Comparison of ENCODE assay signal across 20 cellular contexts in genomic region chr10:58212622-58213021, GRCh38. TPM values are rescaled to one million over a fixed set of nuclear protein-coding genes. Genes with fewer than 3 reads are reported as not detected.
DNase-seq lines count a peak whose midpoint lies in the region; ATAC-seq and TF ChIP-seq lines count a peak whose summit lies in the region.
"Had no signal": no experiment of that assay in that cellular context is flagged by ENCODE, and none has a peak within 500 bp of the region (broad histone marks: within the 10 kb centered on the region; RNA-seq: fewer than 3 reads in every experiment).

No MANE protein-coding gene starts in this region.

- no peak overlapping the region for H3K4me3 Mint-ChIP-seq in activated T-cell treated with anti-CD3 and anti-CD28 coated beads, Interleukin-2, amount 50 U/mL, for 24 hours
- H3K4me3 Mint-ChIP-seq in CD4-positive, alpha-beta T cell = peak overlapping the region; percentile 3
- peak overlapping the region in 5 of 10 donors; percentile 18 to 64 (median 41) for H3K4me3 Mint-ChIP-seq in naive thymus-derived CD4-positive, alpha-beta T cell

- peak overlapping the region; percentile 3; the same call in 1 of the 2 replicates for H3K4me2 ChIP-seq in BLaER1

- no peak for TF ChIP-seq CTCF in CD4-positive, alpha-beta T cell (IDR thresholded peaks at IDR 0.05)

- peak; percentile 55 for ATAC-seq in CD4-positive, alpha-beta T cell (ENCODE audit: poor library complexity)
- no peak for ATAC-seq in naive thymus-derived CD4-positive, alpha-beta T cell
- ATAC-seq in GM18858 (IDR thresholded peaks at IDR 0.05; ENCODE audit: unreplicated experiment) = no peak
- ATAC-seq: HCT116 had no signal

- peaks cover 28% of the 10 kb centered on the region for H3K4me1 ChIP-seq in BLaER1
- no peaks in the 10 kb centered on the region for H3K4me1 ChIP-seq in naive thymus-derived CD4-positive, alpha-beta T cell (ENCODE audit: control insufficient read depth in 2 of 2, insufficient read depth in 2 of 2, low read length in 2 of 2)

- H3K4me1 Mint-ChIP-seq in activated T-cell treated with anti-CD3 and anti-CD28 coated beads, Interleukin-2, amount 50 U/mL, for 24 hours (ENCODE audit: low read depth) = peaks cover 21% of the 10 kb centered on the region
- H3K4me1 Mint-ChIP-seq in CD4-positive, alpha-beta T cell (ENCODE audit: low read depth) = peaks cover 30% of the 10 kb centered on the region
- H3K4me1 Mint-ChIP-seq in naive thymus-derived CD4-positive, alpha-beta T cell = peaks cover 5 to 50% (median 14%) of the 10 kb centered on the region in 7 donors

- H3K27me3 Mint-ChIP-seq in activated T-cell treated with anti-CD3 and anti-CD28 coated beads, Interleukin-2, amount 50 U/mL, for 24 hours = no peaks in the 10 kb centered on the region
- no peaks in the 10 kb centered on the region for H3K27me3 Mint-ChIP-seq in CD4-positive, alpha-beta T cell
- H3K27me3 Mint-ChIP-seq in naive thymus-derived CD4-positive, alpha-beta T cell = no peaks in the 10 kb centered on the region

- H3K9ac ChIP-seq in BLaER1 = no peak overlapping the region

- no peak for DNase-seq in activated T-cell treated with anti-CD3 and anti-CD28 coated beads, Interleukin-2, amount 50 U/mL, for 24 hours
- DNase-seq in activated T-cell treated with anti-CD3 and anti-CD28 coated beads, Interleukin-2, amount 50 U/mL, for 1 hour = no peak
- no peak for DNase-seq in CD4-positive, alpha-beta T cell
- peak in 5 of 9 donors; percentile 18 to 51 (median 24) for DNase-seq in naive thymus-derived CD4-positive, alpha-beta T cell
- DNase-seq in NCI-H510A (lab: John Stamatoyannopoulos, UW) = no peak
- DNase-seq: Calu3, DMS79 treated with DMSO at 0.1 percent for 48 hours, GF-D8, KBM-7, MV-4-11, NCI-H1105 treated with DMSO at 0.1 percent for 48 hours, NCI-H146, NCI-H1930, NCI-H2107, NCI-H524 treated with DMSO at 0.1 percent for 48 hours, NCI-H774 had no signal

- no peak overlapping the region for H3K27ac ChIP-seq in BLaER1
- H3K27ac ChIP-seq in CD4-positive, alpha-beta T cell (ENCODE audit: low read depth, low read length) = no peak overlapping the region
- H3K27ac ChIP-seq in naive thymus-derived CD4-positive, alpha-beta T cell (ENCODE audit: low read depth, low read length) = no peak overlapping the region
- H3K27ac ChIP-seq: C4-2B had no signal

- peaks cover 71% of the 10 kb centered on the region for H3K36me3 Mint-ChIP-seq in activated T-cell treated with anti-CD3 and anti-CD28 coated beads, Interleukin-2, amount 50 U/mL, for 24 hours (ENCODE audit: low read depth)
- peaks cover 44% of the 10 kb centered on the region for H3K36me3 Mint-ChIP-seq in CD4-positive, alpha-beta T cell (ENCODE audit: low read depth)
- H3K36me3 Mint-ChIP-seq in naive thymus-derived CD4-positive, alpha-beta T cell = peaks cover 4 to 36% (median 27%) of the 10 kb centered on the region in 5 donors

- peaks cover 7% of the 10 kb centered on the region; the same call in 1 of the 2 replicates for H3K9me3 ChIP-seq in BLaER1
- H3K9me3 ChIP-seq in CD4-positive, alpha-beta T cell (ENCODE audit: control insufficient read depth, low read length) = no peaks in the 10 kb centered on the region
- H3K9me3 ChIP-seq in naive thymus-derived CD4-positive, alpha-beta T cell (ENCODE audit: control insufficient read depth in 2 of 3, low read length in 3 of 3) = no peaks in the 10 kb centered on the region

- no peak overlapping the region for H3K4me3 ChIP-seq in BLaER1
- no peak overlapping the region for H3K4me3 ChIP-seq in naive thymus-derived CD4-positive, alpha-beta T cell (ENCODE audit: low read length)

- H4K20me1 ChIP-seq in BLaER1 = 0 out of 2 replicates have a peak, but pooled peaks cover 12% of the 10 kb centered on the region

- intact Hi-C loops in CD4-positive, alpha-beta T cell (cut with DNase I, micrococcal nuclease) = loop anchor here in 1 of 2 experiments (5.0 kb wide), 1 partner anchor 55 kb away; the partner anchor contains the start of genes CISD1 and IPMK
- intact Hi-C loops in naive thymus-derived CD4-positive, alpha-beta T cell (cut with micrococcal nuclease) = loop anchor here in 1 of 2 donors (5.0 kb wide), 1 partner anchor 55 kb away; the partner anchor contains the start of genes CISD1 and IPMK

- peaks cover 83% of the 10 kb centered on the region for H3K36me3 ChIP-seq in BLaER1
- H3K36me3 ChIP-seq in naive thymus-derived CD4-positive, alpha-beta T cell (ENCODE audit: control insufficient read depth in 2 of 3, insufficient read depth in 3 of 3, low read length in 3 of 3) = no peaks in the 10 kb centered on the region

- CTCF ChIA-PET in CD4-positive, alpha-beta T cell (lab: Charles Lee) = interaction anchor here (1.4 kb wide), 1 partner anchor 10 kb away, joined by 3 read pairs; no protein-coding TSS in a partner anchor
- CTCF ChIA-PET in naive thymus-derived CD4-positive, alpha-beta T cell (lab: Charles Lee) = no interaction called here

- POLR2A ChIA-PET in CD4-positive, alpha-beta T cell (lab: Charles Lee) = interaction anchor here (1.4 kb wide), 1 partner anchor 56 kb away, joined by 4 read pairs; the partner anchor contains the start of gene CISD1
- POLR2A ChIA-PET in naive thymus-derived CD4-positive, alpha-beta T cell (lab: Charles Lee) = no interaction called here

- H3K9me3 Mint-ChIP-seq in activated T-cell treated with anti-CD3 and anti-CD28 coated beads, Interleukin-2, amount 50 U/mL, for 24 hours = no peaks in the 10 kb centered on the region
- no peaks in the 10 kb centered on the region for H3K9me3 Mint-ChIP-seq in CD4-positive, alpha-beta T cell
- peaks cover 0 to 1% (median 0%) of the 10 kb centered on the region in 11 donors for H3K9me3 Mint-ChIP-seq in naive thymus-derived CD4-positive, alpha-beta T cell

- H3K27me3 ChIP-seq in BLaER1 = no peaks in the 10 kb centered on the region
- no peaks in the 10 kb centered on the region for H3K27me3 ChIP-seq in CD4-positive, alpha-beta T cell (ENCODE audit: control insufficient read depth, insufficient read depth, low read length)
- H3K27me3 ChIP-seq in naive thymus-derived CD4-positive, alpha-beta T cell (ENCODE audit: control insufficient read depth in 2 of 2, insufficient read depth in 2 of 2, low read length in 2 of 2) = no peaks in the 10 kb centered on the region

- peak overlapping the region; percentile 77 for H3K27ac Mint-ChIP-seq in activated T-cell treated with anti-CD3 and anti-CD28 coated beads, Interleukin-2, amount 50 U/mL, for 24 hours
- H3K27ac Mint-ChIP-seq in CD4-positive, alpha-beta T cell = peak overlapping the region; percentile 71
- H3K27ac Mint-ChIP-seq in naive thymus-derived CD4-positive, alpha-beta T cell = peak overlapping the region in 8 of 9 donors; percentile 15 to 82 (median 66)

RNA-seq across cellular contexts. Expression of gene IPMK, which starts 55.1 kb away (rescaled TPM):
- total RNA-seq in CD4-positive, alpha-beta T cell = 1 to 10 TPM; 1.4 to 1.5 TPM
- 1 to 10 TPM; 3.7 to 6.4 (median 6.1) TPM for total RNA-seq in naive thymus-derived CD4-positive, alpha-beta T cell
- polyA plus RNA-seq in naive thymus-derived CD4-positive, alpha-beta T cell = 1 to 10 TPM; 1.6 to 1.8 TPM

RNA-seq across cellular contexts. Expression of gene CISD1, which starts 56.3 kb away (rescaled TPM):
- total RNA-seq in CD4-positive, alpha-beta T cell = 1 to 10 TPM; 1.5 to 2.0 TPM
- 10 to 100 TPM in 2 of 5 experiments, 1 to 10 TPM in 3; 5.1 to 45.7 (median 9.2) TPM for total RNA-seq in naive thymus-derived CD4-positive, alpha-beta T cell
- 10 to 100 TPM; 44.7 to 60.4 TPM for polyA plus RNA-seq in naive thymus-derived CD4-positive, alpha-beta T cell

Comparison
In these comparisons a context has a peak if more than half of its experiments do, and no peak if none do; other contexts are left out.
1. DNase-seq: peak in naive thymus-derived CD4-positive, alpha-beta T cell (5 of 9); none in activated T-cell treated with anti-CD3 and anti-CD28 coated beads, Interleukin-2, amount 50 U/mL, for 24 hours (single experiment), activated T-cell treated with anti-CD3 and anti-CD28 coated beads, Interleukin-2, amount 50 U/mL, for 1 hour (single experiment), CD4-positive, alpha-beta T cell (0 of 10) and NCI-H510A (single experiment).
2. Peak in every context shown above with its lines, with median percentiles within 50 percentile points of each other: H3K27ac Mint-ChIP-seq.